ENCODE assay signal across 18 cellular contexts in genomic region chr2:156673981-156674380, GRCh38.
"Had no signal": no experiment of that assay in that cellular context is flagged by ENCODE, and none has a peak within 500 bp of the region (broad histone marks: within the 10 kb centered on the region; RNA-seq: fewer than 3 reads in every experiment).

No MANE protein-coding gene starts in this region.

- H3K36me3 ChIP-seq: esophagus muscularis mucosa, gastroesophageal sphincter, heart left ventricle, left lung, lower lobe of right lung had no signal

- H3K4me1 ChIP-seq: esophagus muscularis mucosa, gastroesophageal sphincter, heart left ventricle, left lung, lower lobe of right lung had no signal

- H3K27ac Mint-ChIP-seq: immature natural killer cell had no signal

- H3K4me3 ChIP-seq: coronary artery, dorsolateral prefrontal cortex, esophagus muscularis mucosa, gastroesophageal sphincter, heart left ventricle, hepatocyte, left lung, lower lobe of right lung had no signal

- H3K4me3 Mint-ChIP-seq: immature natural killer cell had no signal

- H3K79me2 ChIP-seq: hepatocyte had no signal

- DNase-seq: dermis blood vessel endothelial cell; dorsolateral prefrontal cortex; effector CD4-positive, alpha-beta T cell; effector memory CD4-positive, alpha-beta T cell; foreskin keratinocyte; heart left ventricle; hypothalamus; immature natural killer cell; left cardiac atrium; left lung; left ventricle myocardium superior; lower lobe of right lung; mesenchymal stem cell; midbrain had no signal

- H3K27me3 ChIP-seq: dorsolateral prefrontal cortex, esophagus muscularis mucosa, foreskin keratinocyte, gastroesophageal sphincter, heart left ventricle, hepatocyte, left lung had no signal

- H3K9me3 ChIP-seq: esophagus muscularis mucosa, gastroesophageal sphincter, heart left ventricle, left lung, lower lobe of right lung had no signal

- ATAC-seq: gastroesophageal sphincter, heart left ventricle, left cardiac atrium, left lung, left ventricle myocardium superior, lower lobe of right lung had no signal

- H3K4me1 Mint-ChIP-seq: immature natural killer cell had no signal

- H3K4me2 ChIP-seq: hepatocyte had no signal

- H2AFZ ChIP-seq: hepatocyte had no signal

- H3K27ac ChIP-seq: coronary artery, dorsolateral prefrontal cortex, esophagus muscularis mucosa, foreskin keratinocyte, gastroesophageal sphincter, heart left ventricle, hepatocyte, left lung, lower lobe of right lung had no signal

- H3K36me3 Mint-ChIP-seq: immature natural killer cell had no signal
